In genomic region chr17:74163271-74163821, GRCh38 we compare ENCODE assay signal across 1 cellular context.
TF ChIP-seq lines count a peak whose summit lies in the region.

No MANE protein-coding gene starts in this region.

TF ChIP-seq in K562, 482 proteins besides CTCF, POLR2A, EP300 and RAD21 (continued from another document and continues in another):
- TF ChIP-seq L3MBTL2 (IDR thresholded peaks at IDR 0.05) (peak; percentile 51), TFAP4 (CRISPR knock-in tag; IDR thresholded peaks at IDR 0.05; ENCODE audit: borderline replicate concordance) (peak; percentile 38; the same call in 1 of the 2 replicates), GATA2 (CRISPR knock-in tag; IDR thresholded peaks at IDR 0.05) (peak; percentile 66), GATAD2B (IDR thresholded peaks at IDR 0.05; ENCODE audit: borderline replicate concordance) (no peak), SIN3B (IDR thresholded peaks at IDR 0.05; ENCODE audit: low read depth) (no peak), ZNF277 (CRISPR knock-in tag; IDR thresholded peaks at IDR 0.05; ENCODE audit: borderline replicate concordance) (no peak), BRF1 (IDR thresholded peaks at IDR 0.05; ENCODE audit: borderline replicate concordance, extremely low read depth, insufficient read length) (no peak), PML (IDR thresholded peaks at IDR 0.05; ENCODE audit: low read length) (peak; percentile 42; the same call in 1 of the 2 replicates), ZBTB26 (CRISPR knock-in tag; IDR thresholded peaks at IDR 0.05) (0 out of 2 replicates have a peak, but pooled peaks have one; percentile 72), NCOR1 (IDR thresholded peaks at IDR 0.05) (peak; percentile 55), NEUROD1 (IDR thresholded peaks at IDR 0.05; ENCODE audit: borderline replicate concordance, low read depth, low read length, partially characterized antibody) (no peak), HES1 (IDR thresholded peaks at IDR 0.05; ENCODE audit: low read depth) (peak; percentile 91), FOXA3 (CRISPR knock-in tag; conservative IDR thresholded peaks at IDR 0.05 in 1 of 2, IDR thresholded peaks at IDR 0.05 in 1 of 2) (0 out of 4 replicates have a peak, but pooled peaks of 1 of the 2 experiments have one; percentile 41), SP1 (CRISPR knock-in tag; IDR thresholded peaks at IDR 0.05) (no peak), CCNT2 (IDR thresholded peaks at IDR 0.05; ENCODE audit: borderline replicate concordance, extremely low read depth, insufficient read length, low read depth, low read length) (no peak), CEBPG (CRISPR knock-in tag; IDR thresholded peaks at IDR 0.05) (no peak), CEBPG (tag; conservative IDR thresholded peaks at IDR 0.05 in 1 of 2, IDR thresholded peaks at IDR 0.05 in 1 of 2) (no peak), MLLT1 (IDR thresholded peaks at IDR 0.05) (peak in 1 of 2 experiments; percentile 93; a peak in 2 of 4 replicates), MTA2 (IDR thresholded peaks at IDR 0.05; ENCODE audit: low read depth) (peak; percentile 64), PTBP1 (IDR thresholded peaks at IDR 0.05; ENCODE audit: low read depth, low read length) (no peak), DEAF1 (CRISPR knock-in tag; IDR thresholded peaks at IDR 0.05) (no peak), CSDE1 (IDR thresholded peaks at IDR 0.05) (no peak), RCOR1 (IDR thresholded peaks at IDR 0.05; ENCODE audit: borderline replicate concordance in 1 of 2, low read depth in 2 of 2, low read length in 2 of 2) (0 out of 4 replicates have a peak, but pooled peaks of 1 of the 2 experiments have one; percentile 34), NONO (IDR thresholded peaks at IDR 0.05; ENCODE audit: low read depth in 2 of 2, low read length in 1 of 2) (no peak), ZNF282 (CRISPR knock-in tag; IDR thresholded peaks at IDR 0.05) (no peak), MYC (IDR thresholded peaks at IDR 0.05; ENCODE audit: low read depth, low read length) (peak; percentile 68), MYC (CRISPR knock-in tag; IDR thresholded peaks at IDR 0.05; ENCODE audit: borderline replicate concordance, low read depth) (no peak), RNF219 (CRISPR knock-in tag; IDR thresholded peaks at IDR 0.05) (no peak), ZNF707 (CRISPR knock-in tag; conservative IDR thresholded peaks at IDR 0.05) (no peak), HIVEP1 (CRISPR knock-in tag; IDR thresholded peaks at IDR 0.05) (no peak), ZFP91 (CRISPR knock-in tag; IDR thresholded peaks at IDR 0.05) (no peak), RUNX1 (IDR thresholded peaks at IDR 0.05; ENCODE audit: low read depth) (0 out of 2 replicates have a peak, but pooled peaks have one; percentile 20), KLF16 (IDR thresholded peaks at IDR 0.05) (peak; percentile 69; the same call in 1 of the 2 replicates), MXI1 (IDR thresholded peaks at IDR 0.05; ENCODE audit: low read depth, low read length) (0 out of 2 replicates have a peak, but pooled peaks have one; percentile 42), TCF3 (CRISPR knock-in tag; IDR thresholded peaks at IDR 0.05) (peak; percentile 87), MAX (CRISPR knock-in tag; IDR thresholded peaks at IDR 0.05) (peak; percentile 87), CBFA2T2 (conservative IDR thresholded peaks at IDR 0.05) (peak; percentile 82), SOX6 (IDR thresholded peaks at IDR 0.05) (peak; percentile 23; the same call in 1 of the 2 replicates), ZNF174 (CRISPR knock-in tag; IDR thresholded peaks at IDR 0.05) (no peak), CREM (IDR thresholded peaks at IDR 0.05; ENCODE audit: low read depth) (peak; percentile 27; the same call in 1 of the 2 replicates), ZNF124 (CRISPR knock-in tag; IDR thresholded peaks at IDR 0.05) (no peak), ARID1B (IDR thresholded peaks at IDR 0.05) (peak; percentile 83), SETDB1 (IDR thresholded peaks at IDR 0.05; ENCODE audit: low read length) (no peak), TAL1 (IDR thresholded peaks at IDR 0.05) (peak; percentile 73), PRDM10 (IDR thresholded peaks at IDR 0.05; ENCODE audit: partially characterized antibody) (peak; percentile 29), DPF2 (IDR thresholded peaks at IDR 0.05) (peak; percentile 57; the same call in 1 of the 2 replicates), CGGBP1 (CRISPR knock-in tag; IDR thresholded peaks at IDR 0.05) (no peak), RBM22 (IDR thresholded peaks at IDR 0.05; ENCODE audit: low read depth, low read length, poor library complexity, severe bottlenecking) (no peak), OTX1 (CRISPR knock-in tag; IDR thresholded peaks at IDR 0.05) (no peak), FOXA1 (IDR thresholded peaks at IDR 0.05; ENCODE audit: borderline replicate concordance) (no peak)
